Comparison of ENCODE assay signal across 30 cellular contexts in the genomic region with DNA sequence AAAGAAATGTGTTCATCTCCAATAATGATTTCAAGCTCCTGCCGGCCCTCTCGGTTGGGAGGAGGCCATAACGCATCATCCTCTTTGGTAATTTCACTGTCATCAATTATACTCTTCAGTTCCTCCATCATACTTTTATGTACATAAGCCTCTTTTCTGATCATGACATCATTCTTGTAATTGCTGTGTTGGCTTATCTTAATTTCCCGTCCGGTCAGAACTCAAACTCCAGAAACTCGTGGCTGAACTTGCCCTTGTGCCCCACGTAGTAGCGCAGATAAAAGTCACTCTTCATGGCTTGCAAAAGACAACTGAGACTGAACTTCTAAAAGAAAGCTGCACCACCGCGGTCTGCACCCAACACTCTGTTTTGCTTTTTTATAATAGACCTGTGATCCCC. TPM values are rescaled to one million over a fixed set of nuclear protein-coding genes. Genes with fewer than 3 reads are reported as not detected.
"Had no signal": no experiment of that assay in that cellular context is flagged by ENCODE, and none has a peak within 500 bp of the region (broad histone marks: within the 10 kb centered on the region; RNA-seq: fewer than 3 reads in every experiment).

No MANE protein-coding gene starts in this region.

- H3K4me1 ChIP-seq: esophagus squamous epithelium, left lung, stomach, thyroid gland, upper lobe of left lung had no signal

- H3K36me3 ChIP-seq: ovary had no signal

- FAIRE-seq: bronchial epithelial cell, colon had no signal

- H3K27me3 Mint-ChIP-seq: activated T-cell treated with anti-CD3 and anti-CD28 coated beads, Interleukin-2, amount 50 U/mL, for 24 hours; progenitor cell of endocrine pancreas had no signal

- H3K4me3 ChIP-seq: esophagus squamous epithelium, heart right ventricle, left lung, lung, mucosa of descending colon, ovary, skin epidermis, stomach, thyroid gland, upper lobe of left lung had no signal

- H3K4me1 Mint-ChIP-seq: stimulated activated effector memory CD8-positive, alpha-beta T cell treated with anti-CD3 and anti-CD28 coated beads, Interleukin-12 subunit alpha, Interleukin-12 subunit beta, amount 100 ng/mL, for 72 hours had no signal

- H3K27ac Mint-ChIP-seq: activated T-cell treated with anti-CD3 and anti-CD28 coated beads, Interleukin-2, amount 50 U/mL, for 24 hours; progenitor cell of endocrine pancreas; stimulated activated effector memory CD8-positive, alpha-beta T cell treated with anti-CD3 and anti-CD28 coated beads, Interleukin-12 subunit alpha, Interleukin-12 subunit beta, amount 100 ng/mL, for 72 hours; T-helper 1 cell treated with Interleukin-12 subunit alpha and Interleukin-12 subunit beta and Interleukin-4 antibody, amounts not matched to agents 30 μg/mL and 1 μg/mL, for 36 hours had no signal

- H3K4me3 Mint-ChIP-seq: activated T-cell treated with anti-CD3 and anti-CD28 coated beads, Interleukin-2, amount 50 U/mL, for 24 hours; stimulated activated effector memory CD8-positive, alpha-beta T cell treated with anti-CD3 and anti-CD28 coated beads, Interleukin-12 subunit alpha, Interleukin-12 subunit beta, amount 100 ng/mL, for 72 hours; T-helper 1 cell treated with Interleukin-12 subunit alpha and Interleukin-12 subunit beta and Interleukin-4 antibody, amounts not matched to agents 30 μg/mL and 1 μg/mL, for 36 hours had no signal

- H3K27me3 ChIP-seq: esophagus squamous epithelium, heart right ventricle, left lung, ovary, stomach, thyroid gland, upper lobe of left lung had no signal

- ATAC-seq: heart right ventricle; left lung; mucosa of descending colon; sciatic nerve; stimulated activated effector memory CD8-positive, alpha-beta T cell treated with anti-CD3 and anti-CD28 coated beads, Interleukin-12 subunit alpha, Interleukin-12 subunit beta, amount 100 ng/mL, for 72 hours had no signal

- H3K9me3 ChIP-seq: esophagus squamous epithelium, heart right ventricle, left lung, mucosa of descending colon, ovary, stomach, thyroid gland, upper lobe of left lung had no signal

- DNase-seq: activated CD4-positive, alpha-beta T cell treated with anti-CD3 and anti-CD28 coated beads for 48 hours; activated CD4-positive, alpha-beta T cell treated with anti-CD3 and anti-CD28 coated beads, Interleukin-2, amount 50 U/mL, for 48 hours; activated CD8-positive, alpha-beta memory T cell treated with anti-CD3 and anti-CD28 coated beads, Interleukin-2, amount 50 U/mL, for 48 hours; activated gamma-delta T cell; activated naive CD4-positive, alpha-beta T cell treated with anti-CD3 and anti-CD28 coated beads, Interleukin-2, amount 50 U/mL, for 16 hours; activated T-cell treated with anti-CD3 and anti-CD28 coated beads, Interleukin-2, amount 50 U/mL, for 24 hours; anterior cingulate cortex; dermis blood vessel endothelial cell; effector CD8-positive, alpha-beta T cell; esophagus squamous epithelium; foreskin melanocyte; heart right ventricle; left lung; mucosa of descending colon; ovary; stimulated activated CD4-positive, alpha-beta T cell treated with anti-CD3 and anti-CD28 coated beads, Interleukin-4, amount 100 ng/mL, for 24 hours; stomach; SW 1271; thyroid gland; upper lobe of left lung had no signal

- H3K9me3 Mint-ChIP-seq: activated T-cell treated with anti-CD3 and anti-CD28 coated beads, Interleukin-2, amount 50 U/mL, for 24 hours; stimulated activated effector memory CD8-positive, alpha-beta T cell treated with anti-CD3 and anti-CD28 coated beads, Interleukin-12 subunit alpha, Interleukin-12 subunit beta, amount 100 ng/mL, for 72 hours; T-helper 1 cell treated with Interleukin-12 subunit alpha and Interleukin-12 subunit beta and Interleukin-4 antibody, amounts not matched to agents 30 μg/mL and 1 μg/mL, for 36 hours had no signal

- H3K27ac ChIP-seq: epithelial cell of prostate, esophagus squamous epithelium, heart right ventricle, left lung, ovary, skin epidermis, stomach, thyroid gland, upper lobe of left lung had no signal

RNA-seq across cellular contexts. Expression of a gene that starts 13.6 kb away (rescaled TPM):
- polyA plus RNA-seq: neural cell had no signal
